ENCODE assay signal across 24 cellular contexts in the genomic region with DNA sequence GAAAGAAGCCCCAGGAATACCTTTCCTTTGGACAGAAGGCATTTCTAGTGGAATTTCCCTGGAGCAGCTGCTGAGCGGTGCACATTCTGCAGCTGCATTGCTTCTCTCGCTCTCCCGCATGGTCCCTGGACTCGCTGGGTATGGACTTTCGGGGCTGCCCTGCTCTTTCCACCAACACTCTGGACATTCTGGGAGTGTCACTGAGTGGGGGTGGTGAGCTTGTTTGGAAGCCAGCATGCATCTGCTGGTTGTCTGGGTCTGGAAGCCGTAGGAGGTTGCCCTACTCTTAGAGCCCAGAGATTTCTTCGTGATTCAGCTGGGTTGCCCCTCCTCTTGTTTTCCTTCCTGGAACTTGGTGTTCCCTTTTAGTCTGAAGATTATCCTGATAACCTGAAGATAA. TPM values are rescaled to one million over a fixed set of nuclear protein-coding genes. Genes with fewer than 3 reads are reported as not detected.
DNase-seq lines count a peak whose midpoint lies in the region; ATAC-seq and TF ChIP-seq lines count a peak whose summit lies in the region.
"Had no signal": no experiment of that assay in that cellular context is flagged by ENCODE, and none has a peak within 500 bp of the region (broad histone marks: within the 10 kb centered on the region; RNA-seq: fewer than 3 reads in every experiment).

No MANE protein-coding gene starts in this region.

- H3K27me3 Mint-ChIP-seq in osteocyte (ENCODE audit: unreplicated experiment): no peaks in the 10 kb centered on the region

- no peak for ATAC-seq in HG03521 (IDR thresholded peaks at IDR 0.05; ENCODE audit: unreplicated experiment)
- ATAC-seq: gastroesophageal sphincter; left ventricle myocardium superior; PC-3; stimulated activated memory B cell treated with anti-CD40 and anti-IgM and Interleukin-4, amounts not matched to agents 10 μg/mL and 1 μg/mL and 100 μg/mL, for 72 hours had no signal

- no peaks in the 10 kb centered on the region for H3K36me3 Mint-ChIP-seq in osteocyte (ENCODE audit: unreplicated experiment)
- H3K36me3 Mint-ChIP-seq: activated CD4-positive, alpha-beta memory T cell treated with anti-CD3 and anti-CD28 coated beads for 36 hours; activated naive CD8-positive, alpha-beta T cell treated with anti-CD3 and anti-CD28 coated beads for 36 hours; CD4-positive, CD25-positive, alpha-beta regulatory T cell; stimulated activated memory B cell treated with anti-CD40 and anti-IgM and Interleukin-4, amounts not matched to agents 10 μg/mL and 1 μg/mL and 100 μg/mL, for 72 hours had no signal

- no peak for TF ChIP-seq CTCF in RWPE1 (conservative IDR thresholded peaks at IDR 0.05; ENCODE audit: low read depth)
- TF ChIP-seq CTCF in foreskin fibroblast (IDR thresholded peaks at IDR 0.05; ENCODE audit: low read depth, low read length): no peak
- no peak for TF ChIP-seq CTCF in osteocyte (IDR thresholded peaks at IDR 0.05)
- no peak for TF ChIP-seq CTCF in GM20000 (IDR thresholded peaks at IDR 0.05; ENCODE audit: extremely low read depth, missing control alignments)

- peak overlapping the region in 1 of 2 donors; percentile 11 for H3K4me3 ChIP-seq in foreskin fibroblast (ENCODE audit: low read depth in 1 of 2, low read length in 2 of 2)
- H3K4me3 ChIP-seq: gastroesophageal sphincter, MG63, testis had no signal

- DNase-seq in RWPE1 (ENCODE audit: low spot score): no peak
- peak; percentile 68 to 78 for DNase-seq in foreskin fibroblast
- DNase-seq in osteocyte (ENCODE audit: extremely low spot score, unreplicated experiment): no peak
- no peak for DNase-seq in GM20000 (ENCODE audit: low spot score)
- no peak for DNase-seq in stimulated activated CD4-positive, alpha-beta T cell treated with anti-CD3 and anti-CD28 coated beads, Interleukin-2, amount 100 ng/mL, for 24 hours
- no peak for DNase-seq in DMS 273 treated with DMSO at 0.1 percent for 48 hours (lab: John Stamatoyannopoulos, UW)
- DNase-seq: activated CD4-positive, alpha-beta memory T cell treated with anti-CD3 and anti-CD28 coated beads for 36 hours; activated naive CD8-positive, alpha-beta T cell treated with anti-CD3 and anti-CD28 coated beads for 36 hours; CD4-positive, CD25-positive, alpha-beta regulatory T cell; islet precursor cell; left ventricle myocardium superior; MG63; NCI-H1436 treated with DMSO at 0.1 percent for 48 hours; PC-3; SHP77 treated with DMSO at 0.1 percent for 48 hours; small intestine; stimulated activated CD4-positive, alpha-beta T cell treated with anti-CD3 and anti-CD28 coated beads, Interleukin-2, amount 100 ng/mL, for 48 hours; testis had no signal

- no peaks in the 10 kb centered on the region for H3K9me3 Mint-ChIP-seq in osteocyte (ENCODE audit: unreplicated experiment)
- H3K9me3 Mint-ChIP-seq: activated CD4-positive, alpha-beta memory T cell treated with anti-CD3 and anti-CD28 coated beads for 36 hours; activated naive CD8-positive, alpha-beta T cell treated with anti-CD3 and anti-CD28 coated beads for 36 hours; activated T-helper 2 cell treated with anti-CD3 and anti-CD28 coated beads, Interferon-gamma antibody, Interleukin-2, Interleukin-4, amounts not matched to agents 10 μg/mL and 5 μg/mL and 100 μg/mL, durations not matched to agents 14 hours and 24 hours and 36 hours; CD4-positive, CD25-positive, alpha-beta regulatory T cell; central memory CD8-positive, alpha-beta T cell; stimulated activated memory B cell treated with anti-CD40 and anti-IgM and Interleukin-4, amounts not matched to agents 10 μg/mL and 1 μg/mL and 100 μg/mL, for 72 hours had no signal

- CTCF ChIA-PET in RWPE1 (lab: Yijun Ruan, JAX): interaction anchor here (0.6 kb wide), 1 partner anchor 59 kb away, joined by 3 read pairs; no protein-coding TSS in a partner anchor

- peaks cover 44% of the 10 kb centered on the region for H3K4me1 Mint-ChIP-seq in osteocyte (ENCODE audit: unreplicated experiment)
- H3K4me1 Mint-ChIP-seq: activated naive CD8-positive, alpha-beta T cell treated with anti-CD3 and anti-CD28 coated beads for 36 hours; CD4-positive, CD25-positive, alpha-beta regulatory T cell; central memory CD8-positive, alpha-beta T cell; stimulated activated memory B cell treated with anti-CD40 and anti-IgM and Interleukin-4, amounts not matched to agents 10 μg/mL and 1 μg/mL and 100 μg/mL, for 72 hours had no signal

- H3K4me3 Mint-ChIP-seq in osteocyte (ENCODE audit: unreplicated experiment): no peak overlapping the region
- H3K4me3 Mint-ChIP-seq: activated CD4-positive, alpha-beta memory T cell treated with anti-CD3 and anti-CD28 coated beads for 36 hours; activated naive CD8-positive, alpha-beta T cell treated with anti-CD3 and anti-CD28 coated beads for 36 hours; CD4-positive, CD25-positive, alpha-beta regulatory T cell; central memory CD8-positive, alpha-beta T cell; stimulated activated memory B cell treated with anti-CD40 and anti-IgM and Interleukin-4, amounts not matched to agents 10 μg/mL and 1 μg/mL and 100 μg/mL, for 72 hours had no signal

- peak overlapping the region; percentile 20; the same call in 1 of the 2 replicates for H3K27ac ChIP-seq in RWPE1
- H3K27ac ChIP-seq: epithelial cell of prostate, gastroesophageal sphincter, testis had no signal

- peak overlapping the region; percentile 43 for H3K27ac Mint-ChIP-seq in osteocyte (ENCODE audit: unreplicated experiment)
- H3K27ac Mint-ChIP-seq: activated CD4-positive, alpha-beta memory T cell treated with anti-CD3 and anti-CD28 coated beads for 36 hours; activated naive CD8-positive, alpha-beta T cell treated with anti-CD3 and anti-CD28 coated beads for 36 hours; activated T-helper 2 cell treated with anti-CD3 and anti-CD28 coated beads, Interferon-gamma antibody, Interleukin-2, Interleukin-4, amounts not matched to agents 10 μg/mL and 5 μg/mL and 100 μg/mL, durations not matched to agents 14 hours and 24 hours and 36 hours; CD4-positive, CD25-positive, alpha-beta regulatory T cell; stimulated activated memory B cell treated with anti-CD40 and anti-IgM and Interleukin-4, amounts not matched to agents 10 μg/mL and 1 μg/mL and 100 μg/mL, for 72 hours had no signal

- POLR2A ChIA-PET in RWPE1 (lab: Yijun Ruan, JAX; ENCODE audit: low non-redundant PET): no interaction called here

RNA-seq across cellular contexts. Expression of a gene that starts 52.6 kb away (rescaled TPM):
- total RNA-seq in osteocyte: 6.0 and 6.3 TPM in 2 replicates
- total RNA-seq: activated CD4-positive, alpha-beta memory T cell treated with anti-CD3 and anti-CD28 coated beads for 36 hours; activated naive CD8-positive, alpha-beta T cell treated with anti-CD3 and anti-CD28 coated beads for 36 hours; activated T-helper 2 cell treated with anti-CD3 and anti-CD28 coated beads, Interferon-gamma antibody, Interleukin-2, Interleukin-4, amounts not matched to agents 10 μg/mL and 5 μg/mL and 100 μg/mL, durations not matched to agents 14 hours and 24 hours and 36 hours; CD4-positive, CD25-positive, alpha-beta regulatory T cell had no signal

Comparison
In these comparisons a context has a peak if more than half of its experiments do, and no peak if none do; other contexts are left out.
1. DNase-seq: peak in foreskin fibroblast (2 of 2); none in RWPE1 (single experiment), osteocyte (single experiment), GM20000 (single experiment), stimulated activated CD4-positive, alpha-beta T cell treated with anti-CD3 and anti-CD28 coated beads, Interleukin-2, amount 100 ng/mL, for 24 hours (0 of 2) and DMS 273 treated with DMSO at 0.1 percent for 48 hours (single experiment).